In genomic region chr14:37874429-37875109, GRCh38 we compare ENCODE assay signal across 8 cellular contexts.
DNase-seq lines count a peak whose midpoint lies in the region; ATAC-seq and TF ChIP-seq lines count a peak whose summit lies in the region.

No MANE protein-coding gene starts in this region.

- no peak overlapping the region for H3K23ac ChIP-seq in neuronal stem cell (ENCODE audit: low read depth, low read length, poor library complexity)

- no CpG with 5 or more reads among the region's 15 CpGs for WGBS in neuronal stem cell (ENCODE audit: extremely low coverage in 2 of 2, insufficient read length in 2 of 2, insufficient replicate concordance in 1 of 2), 2 donors

- H3K27me3 ChIP-seq in neuronal stem cell (ENCODE audit: control insufficient read depth in 3 of 3, insufficient read depth in 3 of 3, low read depth in 1 of 3, low read length in 3 of 3): no peaks in the 10 kb centered on the region

- H2BK15ac ChIP-seq in neuronal stem cell (ENCODE audit: low read length): no peak overlapping the region

- peak overlapping the region; percentile 58 for H2AFZ ChIP-seq in neuronal stem cell (ENCODE audit: low read length)

- peak; percentile 94 for ATAC-seq in GM21528 (IDR thresholded peaks at IDR 0.05; ENCODE audit: low FRiP score, unreplicated experiment)

- no peak overlapping the region for H2BK12ac ChIP-seq in neuronal stem cell (ENCODE audit: low read length)

- H3K79me1 ChIP-seq in neuronal stem cell (ENCODE audit: low read depth, low read length): no peaks in the 10 kb centered on the region

- no peaks in the 10 kb centered on the region for H3K4me1 ChIP-seq in neuronal stem cell (ENCODE audit: control insufficient read depth in 2 of 2, insufficient read depth in 1 of 2, low read depth in 1 of 2, low read length in 2 of 2)

- H3K18ac ChIP-seq in neuronal stem cell (ENCODE audit: low read length): no peak overlapping the region

- H3K27ac ChIP-seq in neuronal stem cell (replicated peaks; ENCODE audit: low read length): no peak overlapping the region

- no peak overlapping the region for H2BK120ac ChIP-seq in neuronal stem cell (ENCODE audit: low read depth, low read length)

- H3K14ac ChIP-seq in neuronal stem cell (ENCODE audit: low read length): no peak overlapping the region

- H2AK5ac ChIP-seq in neuronal stem cell (ENCODE audit: low read depth, low read length): no peak overlapping the region

- no peak overlapping the region for H3K9ac ChIP-seq in neuronal stem cell (ENCODE audit: low read depth, low read length, poor library complexity)

- H3K4me3 ChIP-seq in fibroblast of mammary gland (ENCODE audit: control insufficient read depth, low read depth, low read length) (no peak overlapping the region), neuronal stem cell (ENCODE audit: low read length in 2 of 2) (no peak overlapping the region)

- H3K36me3 ChIP-seq in neuronal stem cell (replicated peaks in 1 of 2; ENCODE audit: control insufficient read depth in 2 of 2, insufficient read depth in 2 of 2, low read length in 2 of 2): no peaks in the 10 kb centered on the region

- no peak overlapping the region for H2BK5ac ChIP-seq in neuronal stem cell (ENCODE audit: low read length)

- DNase-seq in DMS79 treated with DMSO at 0.1 percent for 48 hours (lab: John Stamatoyannopoulos, UW): peak; percentile 77
- peak; percentile 49 for DNase-seq in HuH-7 (ENCODE audit: low spot score)
- peak; percentile 85 for DNase-seq in OCI-M1 (lab: John Stamatoyannopoulos, UW)
- DNase-seq in activated T-cell treated with anti-CD3 and anti-CD28 coated beads for 4 hours: peak; percentile 57
- peak; percentile 62 for DNase-seq in fibroblast of mammary gland (ENCODE audit: low read depth)
- DNase-seq in neuronal stem cell (ENCODE audit: low spot score): peak; percentile 81
- peak; percentile 29 for DNase-seq in stromal cell of bone marrow (ENCODE audit: low read depth)

- H4K91ac ChIP-seq in neuronal stem cell (ENCODE audit: low read depth, low read length, poor library complexity): no peak overlapping the region

- no peak overlapping the region for H4K8ac ChIP-seq in neuronal stem cell (ENCODE audit: low read depth, low read length)

- H3K4ac ChIP-seq in neuronal stem cell (ENCODE audit: low read length): no peak overlapping the region

- peak; percentile 92 for TF ChIP-seq CTCF in fibroblast of mammary gland (conservative IDR thresholded peaks at IDR 0.05; ENCODE audit: control insufficient read depth, insufficient read depth, low read depth, low read length)

- no peak overlapping the region for H3K4me2 ChIP-seq in neuronal stem cell (ENCODE audit: insufficient read depth, low read length, poor library complexity, severe bottlenecking)

- H3K9me3 ChIP-seq in neuronal stem cell (replicated peaks in 1 of 2; ENCODE audit: control insufficient read depth in 2 of 2, insufficient read depth in 1 of 2, low read depth in 1 of 2, low read length in 2 of 2): no peaks in the 10 kb centered on the region

Comparison
In these comparisons a context has a peak if more than half of its experiments do, and no peak if none do; other contexts are left out.
1. DNase-seq: peak in every context shown above with its lines; median percentile 85 in OCI-M1; 81 in neuronal stem cell; 77 in DMS79 treated with DMSO at 0.1 percent for 48 hours; 62 in fibroblast of mammary gland; 57 in activated T-cell treated with anti-CD3 and anti-CD28 coated beads for 4 hours; 49 in HuH-7; 29 in stromal cell of bone marrow.